ENCODE assay signal across 23 cellular contexts in the genomic region with DNA sequence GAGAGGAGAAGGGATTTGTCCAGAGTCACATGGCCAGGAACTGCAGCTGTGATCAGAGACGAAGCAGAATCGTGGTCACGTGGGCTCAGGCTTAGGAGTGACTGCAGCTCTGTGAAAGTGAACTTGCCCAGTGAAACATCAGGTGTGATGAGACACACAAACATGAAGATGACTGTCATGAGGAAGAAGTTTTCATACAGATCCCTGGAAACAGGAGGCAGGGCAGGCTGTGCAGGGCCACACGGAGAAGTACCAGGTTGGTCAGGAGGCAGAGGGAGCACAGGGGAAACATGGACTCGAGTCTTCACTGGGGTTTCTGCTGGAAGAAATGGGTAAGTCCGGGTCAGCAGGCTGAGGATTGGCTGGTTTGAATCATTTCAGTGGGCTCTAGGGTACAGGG.
"Had no signal": no experiment of that assay in that cellular context is flagged by ENCODE, and none has a peak within 500 bp of the region (broad histone marks: within the 10 kb centered on the region; RNA-seq: fewer than 3 reads in every experiment).

No MANE protein-coding gene starts in this region.

- DNase-seq: activated B cell treated with CpG ODN at 0.5 μM for 24 hours; activated CD4-positive, alpha-beta T cell treated with anti-CD3 and anti-CD28 coated beads for 1 hour; activated CD4-positive, alpha-beta T cell treated with anti-CD3 and anti-CD28 coated beads, Interleukin-2, amount 10 ng/mL, durations not matched to agents 24 days and 14 days; activated CD4-positive, alpha-beta T cell treated with anti-CD3 and anti-CD28 coated beads, Interleukin-2, amount 50 U/mL, for 48 hours; activated CD8-positive, alpha-beta memory T cell treated with anti-CD3 and anti-CD28 coated beads, Interleukin-2, amount 50 U/mL, for 48 hours; activated effector memory CD4-positive, alpha-beta T cell treated with anti-CD3 and anti-CD28 coated beads, Interleukin-2, amount 50 U/mL, for 16 hours; activated naive CD4-positive, alpha-beta T cell treated with Interleukin-2 at 50 U/mL for 16 hours; activated naive CD8-positive, alpha-beta T cell treated with anti-CD3 and anti-CD28 coated beads, Interleukin-2, amount 50 U/mL, for 24 hours; activated T-cell treated with anti-CD3 and anti-CD28 coated beads, Interleukin-2, amount 50 U/mL, for 24 hours; amniotic stem cell; MG63; NCI-H1436; NCI-H1694 treated with DMSO at 0.1 percent for 48 hours; NCI-H2029 treated with DMSO at 0.1 percent for 48 hours; NCI-H526 treated with DMSO at 0.1 percent for 48 hours; PC-3; T-cell; T-helper 2 cell; T1000 had no signal

- H3K4me3 ChIP-seq: ascending aorta, body of pancreas, MG63, SK-N-MC had no signal

- H3K27me3 ChIP-seq: ascending aorta, body of pancreas, MG63 had no signal

- H3K4me3 Mint-ChIP-seq: activated B cell treated with CpG ODN at 0.5 μM for 24 hours; activated CD4-positive, alpha-beta T cell treated with anti-CD3 and anti-CD28 coated beads, Interleukin-2, amount 10 ng/mL, durations not matched to agents 24 days and 14 days; activated naive CD8-positive, alpha-beta T cell treated with anti-CD3 and anti-CD28 coated beads, Interleukin-2, amount 50 U/mL, for 24 hours; activated T-cell treated with anti-CD3 and anti-CD28 coated beads, Interleukin-2, amount 50 U/mL, for 24 hours; T-cell had no signal

- H3K4me1 Mint-ChIP-seq: activated B cell treated with CpG ODN at 0.5 μM for 24 hours; activated CD4-positive, alpha-beta T cell treated with anti-CD3 and anti-CD28 coated beads, Interleukin-2, amount 10 ng/mL, durations not matched to agents 24 days and 14 days; activated naive CD8-positive, alpha-beta T cell treated with anti-CD3 and anti-CD28 coated beads, Interleukin-2, amount 50 U/mL, for 24 hours had no signal

- H3K36me3 Mint-ChIP-seq: T-cell had no signal

- H3K9me3 ChIP-seq: body of pancreas had no signal

- H3K27ac ChIP-seq: ascending aorta, body of pancreas, SK-N-MC had no signal

- H3K27me3 Mint-ChIP-seq: activated B cell treated with CpG ODN at 0.5 μM for 24 hours had no signal

- H3K4me1 ChIP-seq: ascending aorta had no signal

- H3K36me3 ChIP-seq: ascending aorta, MG63 had no signal

- ATAC-seq: activated naive CD4-positive, alpha-beta T cell treated with anti-CD3 and anti-CD28 coated beads, Interleukin-2, amount 50 U/mL, for 72 hours; activated naive CD8-positive, alpha-beta T cell treated with anti-CD3 and anti-CD28 coated beads, Interleukin-2, amount 50 U/mL, for 24 hours; body of pancreas; PC-3; T-cell had no signal

- H3K9me3 Mint-ChIP-seq: activated naive CD8-positive, alpha-beta T cell treated with anti-CD3 and anti-CD28 coated beads, Interleukin-2, amount 50 U/mL, for 24 hours had no signal

- H3K27ac Mint-ChIP-seq: activated B cell treated with CpG ODN at 0.5 μM for 24 hours; activated CD4-positive, alpha-beta T cell treated with anti-CD3 and anti-CD28 coated beads, Interleukin-2, amount 10 ng/mL, durations not matched to agents 24 days and 14 days; activated naive CD8-positive, alpha-beta T cell treated with anti-CD3 and anti-CD28 coated beads, Interleukin-2, amount 50 U/mL, for 24 hours; activated T-cell treated with anti-CD3 and anti-CD28 coated beads, Interleukin-2, amount 50 U/mL, for 24 hours; T-cell had no signal
